7 cellular contexts compared by ENCODE assay signal in the genomic region with DNA sequence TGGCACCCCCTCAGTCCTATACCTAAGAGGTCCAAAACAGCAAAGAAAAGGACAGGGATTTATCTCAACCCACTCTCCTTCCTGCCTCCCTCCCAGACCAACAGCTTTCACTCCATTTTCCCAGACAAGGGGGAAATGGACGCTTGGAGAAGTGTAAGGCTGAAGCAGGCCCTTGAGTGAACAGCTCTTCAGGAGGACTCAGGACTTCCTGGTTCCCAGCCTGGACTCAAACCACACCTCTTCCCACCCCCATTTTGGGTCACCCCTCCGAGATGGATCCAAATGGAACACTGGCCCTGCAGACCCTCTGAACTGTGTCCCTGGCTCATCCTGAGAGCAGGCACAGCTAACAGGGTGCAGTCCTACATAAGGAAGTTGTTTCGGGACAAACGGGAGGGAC. TPM values are rescaled to one million over a fixed set of nuclear protein-coding genes. Genes with fewer than 3 reads are reported as not detected.
A peak's percentile ranks its signal among the peaks of the same experiment; 100 is the strongest.
DNase-seq lines count a peak whose midpoint lies in the region; ATAC-seq and TF ChIP-seq lines count a peak whose summit lies in the region.

No MANE protein-coding gene starts in this region.

- H3K4me3 ChIP-seq in HEK293 (ENCODE audit: low read depth, low read length) = peak overlapping the region; percentile 95
- H3K4me3 ChIP-seq in SU-DHL-6 (ENCODE audit: insufficient read depth, low read length, poor library complexity, severe bottlenecking) = peak overlapping the region; percentile 98
- peak overlapping the region; percentile 96 for H3K4me3 ChIP-seq in fibroblast of villous mesenchyme (ENCODE audit: low read depth, low read length)
- H3K4me3 ChIP-seq in skeletal muscle tissue (ENCODE audit: low read length in 3 of 3) = peak overlapping the region; percentile 93 to 95 (median 94)

- H3K9me3 ChIP-seq in HEK293 (ENCODE audit: control insufficient read depth, insufficient read depth, low read depth, low read length) = no peaks in the 10 kb centered on the region
- H3K9me3 ChIP-seq in SU-DHL-6 (ENCODE audit: insufficient read depth, low read length) = no peaks in the 10 kb centered on the region
- no peaks in the 10 kb centered on the region for H3K9me3 ChIP-seq in skeletal muscle tissue (ENCODE audit: control insufficient read depth in 3 of 3, low read length in 3 of 3)

- ATAC-seq in GM19455 (IDR thresholded peaks at IDR 0.05; ENCODE audit: unreplicated experiment) (no peak), GM19023 (IDR thresholded peaks at IDR 0.05; ENCODE audit: unreplicated experiment) (no peak), GM21576 (IDR thresholded peaks at IDR 0.05; ENCODE audit: unreplicated experiment) (no peak)

- no peaks in the 10 kb centered on the region for H3K9me2 ChIP-seq in SU-DHL-6 (replicated peaks; ENCODE audit: insufficient read depth, low read length)

- H3K79me2 ChIP-seq in SU-DHL-6 (ENCODE audit: insufficient read depth, low read length) = peaks cover 66% of the 10 kb centered on the region

- TF ChIP-seq CTCF in HEK293 (tag by site-specific recombination; IDR thresholded peaks at IDR 0.05) = no peak
- TF ChIP-seq CTCF in SU-DHL-6 (IDR thresholded peaks at IDR 0.05; ENCODE audit: insufficient read depth, low read length, poor library complexity, severe bottlenecking) = no peak
- no peak for TF ChIP-seq CTCF in fibroblast of villous mesenchyme (IDR thresholded peaks at IDR 0.05; ENCODE audit: insufficient read depth, low read depth, low read length)

- no peak for DNase-seq in fibroblast of villous mesenchyme (ENCODE audit: low read depth)

- peaks cover 15% of the 10 kb centered on the region; the same call in 1 of the 2 replicates for H4K20me1 ChIP-seq in SU-DHL-6 (ENCODE audit: low read depth, low read length)

- peaks cover 13 to 30% of the 10 kb centered on the region in 2 experiments; a peak in 2 of 3 replicates for H3K36me3 ChIP-seq in HEK293 (ENCODE audit: control insufficient read depth in 2 of 2, insufficient read depth in 1 of 2, low read length in 2 of 2)
- no peaks in the 10 kb centered on the region; the same call in 1 of the 2 replicates for H3K36me3 ChIP-seq in SU-DHL-6 (ENCODE audit: low read length)
- H3K36me3 ChIP-seq in skeletal muscle tissue (ENCODE audit: control insufficient read depth in 3 of 3, insufficient read depth in 3 of 3, low read length in 3 of 3) = peaks cover 20 to 23% (median 22%) of the 10 kb centered on the region in 3 donors

- H3K4me2 ChIP-seq in SU-DHL-6 (ENCODE audit: low read depth, low read length, poor library complexity, severe bottlenecking) = peak overlapping the region; percentile 96

- POLR2A ChIA-PET in HEK293 (lab: Yijun Ruan, JAX) = interaction anchor here (0.9 to 3.6 kb wide), 5 partner anchors 10 to 130 kb away, joined by 3 to 26 read pairs (median 3); a partner anchor contains a TSS

- no peak overlapping the region for H2AFZ ChIP-seq in SU-DHL-6 (ENCODE audit: low read depth, low read length, severe bottlenecking)

- peaks cover 11% of the 10 kb centered on the region for H3K4me1 ChIP-seq in HEK293 (ENCODE audit: control insufficient read depth, insufficient read depth, low read length)
- peaks cover 48 to 61% (median 53%) of the 10 kb centered on the region in 3 donors for H3K4me1 ChIP-seq in skeletal muscle tissue (ENCODE audit: control insufficient read depth in 3 of 3, insufficient read depth in 3 of 3, low read length in 3 of 3)

- no peaks in the 10 kb centered on the region for H3K27me3 ChIP-seq in SU-DHL-6 (ENCODE audit: low read length)
- no peaks in the 10 kb centered on the region for H3K27me3 ChIP-seq in skeletal muscle tissue (ENCODE audit: control insufficient read depth in 3 of 3, insufficient read depth in 3 of 3, low read length in 3 of 3)

- H3F3A ChIP-seq in SU-DHL-6 (ENCODE audit: insufficient read depth) = peaks cover 5% of the 10 kb centered on the region; the same call in 1 of the 2 replicates

- H3K27ac ChIP-seq in HEK293 (ENCODE audit: extremely low read depth, low read depth, low read length) (peak overlapping the region; percentile 35), SU-DHL-6 (ENCODE audit: low read depth, low read length) (0 out of 2 replicates have a peak overlapping the region, but pooled peaks have one; percentile 12), skeletal muscle tissue (ENCODE audit: low read depth, low read length) (peak overlapping the region; percentile 92)

- CTCF ChIA-PET in HEK293 (lab: Yijun Ruan, JAX) = interaction anchor here (0.6 to 2.4 kb wide), 6 partner anchors 12 to 40 kb away, joined by 3 to 18 read pairs (median 4); no protein-coding TSS in a partner anchor

- H3K9ac ChIP-seq in SU-DHL-6 (ENCODE audit: low read length) = peak overlapping the region; percentile 96
- peak overlapping the region; percentile 87 to 99 (median 97) for H3K9ac ChIP-seq in skeletal muscle tissue (ENCODE audit: low read depth in 1 of 3, low read length in 3 of 3)

TF ChIP-seq in HEK293, 187 proteins besides CTCF, POLR2A, EP300 and RAD21:
- TF ChIP-seq ZNF426 (tag by site-specific recombination; IDR thresholded peaks at IDR 0.05) = no peak
- no peak for TF ChIP-seq ZBTB8A (tag by site-specific recombination; IDR thresholded peaks at IDR 0.05)
- TF ChIP-seq ZNF335 (tag by site-specific recombination; conservative IDR thresholded peaks at IDR 0.05) = peak; percentile 27
- peak; percentile 70 for TF ChIP-seq PRDM1 (tag by site-specific recombination; IDR thresholded peaks at IDR 0.05)
- TF ChIP-seq ZBTB17 (tag by site-specific recombination; IDR thresholded peaks at IDR 0.05) = peak; percentile 33; the same call in 1 of the 2 replicates

RNA-seq across cellular contexts. Expression of a gene that starts 2.7 kb away (rescaled TPM):
- total RNA-seq in fibroblast of villous mesenchyme = 32.2 and 37.1 TPM in 2 replicates
- total RNA-seq in skeletal muscle tissue = 26.1 TPM

RNA-seq across cellular contexts. Expression of a gene that starts 11.9 kb away (rescaled TPM):
- total RNA-seq in fibroblast of villous mesenchyme (0.64 and 0.86 TPM in 2 replicates), skeletal muscle tissue (0.52 TPM)

RNA-seq across cellular contexts. Expression of a gene that starts 36.7 kb away (rescaled TPM):
- total RNA-seq in fibroblast of villous mesenchyme (not detected in 2 replicates), skeletal muscle tissue (1.6 TPM)

RNA-seq across cellular contexts. Expression of a gene that starts 39.3 kb away (rescaled TPM):
- total RNA-seq in fibroblast of villous mesenchyme = 61.2 and 62.2 TPM in 2 replicates
- 41.8 TPM for total RNA-seq in skeletal muscle tissue

RNA-seq across cellular contexts. Expression of a gene that starts 52.8 kb away (rescaled TPM):
- total RNA-seq in fibroblast of villous mesenchyme (47.9 and 71.2 TPM in 2 replicates), skeletal muscle tissue (21.4 TPM)

Comparison
In these comparisons a context has a peak if more than half of its experiments do, and no peak if none do; other contexts are left out.
1. H3K27ac ChIP-seq: peak in every context shown above with its lines; median percentile 92 in skeletal muscle tissue; 35 in HEK293; 12 in SU-DHL-6.